ENCODE assay signal across 13 cellular contexts in the genomic region with DNA sequence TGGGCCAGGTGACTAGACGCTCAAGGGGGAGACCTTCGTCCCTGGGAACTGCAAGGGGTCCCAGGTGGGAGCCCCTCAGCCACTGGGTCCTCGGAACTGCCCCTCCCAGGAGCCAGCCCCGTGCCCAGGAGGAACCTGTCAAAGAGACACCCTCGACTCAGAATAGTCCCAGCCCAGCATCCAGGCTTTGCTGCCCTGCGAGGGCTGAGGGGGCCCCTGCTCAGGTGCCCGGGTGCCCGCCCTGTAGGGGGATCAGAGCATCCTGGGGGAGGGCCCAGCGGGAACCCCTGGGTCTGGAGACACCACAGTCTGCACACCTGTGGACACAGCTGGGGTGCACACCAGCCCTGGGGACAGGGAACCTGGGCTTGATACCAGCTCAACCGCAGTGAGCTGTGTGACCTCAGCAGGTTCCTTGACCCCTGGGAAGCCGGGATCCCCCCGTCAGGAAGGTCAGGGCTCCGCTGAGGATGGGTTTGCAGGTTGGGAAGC. TPM values are rescaled to one million over a fixed set of nuclear protein-coding genes. Genes with fewer than 3 reads are reported as not detected.
DNase-seq lines count a peak whose midpoint lies in the region; ATAC-seq and TF ChIP-seq lines count a peak whose summit lies in the region.
"Had no signal": no experiment of that assay in that cellular context is flagged by ENCODE, and none has a peak within 500 bp of the region (broad histone marks: within the 10 kb centered on the region; RNA-seq: fewer than 3 reads in every experiment).

No MANE protein-coding gene starts in this region.

- H3K9me3 Mint-ChIP-seq in chondrocyte (ENCODE audit: low read depth) = no peaks in the 10 kb centered on the region
- no peaks in the 10 kb centered on the region for H3K9me3 Mint-ChIP-seq in activated T-helper 2 cell treated with anti-CD3 and anti-CD28 coated beads, Interferon-gamma antibody, Interleukin-2, Interleukin-4, amounts not matched to agents 10 μg/mL and 5 μg/mL and 100 μg/mL, durations not matched to agents 14 hours and 24 hours and 36 hours

- H3K36me3 ChIP-seq in BLaER1 treated with 17β-estradiol and CSF1 and Interleukin-3, amounts not matched to agents 10 nM and 100 nM = no peaks in the 10 kb centered on the region
- no peaks in the 10 kb centered on the region for H3K36me3 ChIP-seq in lower lobe of right lung

- H3K4me3 ChIP-seq in BLaER1 treated with 17β-estradiol and CSF1 and Interleukin-3, amounts not matched to agents 10 nM and 100 nM = no peak overlapping the region
- H3K4me3 ChIP-seq in lower lobe of right lung (peak overlapping the region; percentile 60), skin epidermis (peak overlapping the region in 6 of 7 experiments; percentile 13 to 42 (median 20))
- H3K4me3 ChIP-seq: K562, smooth muscle cell had no signal

- H3K4me2 ChIP-seq in BLaER1 treated with 17β-estradiol and CSF1 and Interleukin-3, amounts not matched to agents 10 nM and 100 nM = peak overlapping the region in 9 of 11 experiments; percentile 54 to 86 (median 77); a peak in 17 of 22 replicates
- H3K4me2 ChIP-seq: smooth muscle cell had no signal

- peaks cover 0 to 18% (median 0%) of the 10 kb centered on the region in 11 experiments; a peak in 6 of 22 replicates for H4K20me1 ChIP-seq in BLaER1 treated with 17β-estradiol and CSF1 and Interleukin-3, amounts not matched to agents 10 nM and 100 nM

- H3K27me3 ChIP-seq in BLaER1 treated with 17β-estradiol and CSF1 and Interleukin-3, amounts not matched to agents 10 nM and 100 nM = peaks cover 40 to 72% (median 55%) of the 10 kb centered on the region in 11 experiments
- peaks cover 29% of the 10 kb centered on the region for H3K27me3 ChIP-seq in lower lobe of right lung (ENCODE audit: low read depth)

- intact Hi-C loops in lower lobe of right lung (cut with DNase I) = no loop called here
- intact Hi-C loops in activated T-helper 2 cell treated with anti-CD3 and anti-CD28 coated beads, Interferon-gamma antibody, Interleukin-2, Interleukin-4, amounts not matched to agents 10 μg/mL and 5 μg/mL and 100 μg/mL, durations not matched to agents 14 hours and 24 hours and 36 hours (cut with micrococcal nuclease) = loop anchor here (10.0 kb wide), 1 partner anchor 164 kb away; the partner anchor contains the start of gene TMEM270

- no peak overlapping the region for H3K27ac ChIP-seq in BLaER1 treated with 17β-estradiol and CSF1 and Interleukin-3, amounts not matched to agents 10 nM and 100 nM
- peak overlapping the region; percentile 79 for H3K27ac ChIP-seq in lower lobe of right lung
- peak overlapping the region in 13 of 21 experiments; percentile 11 to 79 (median 67) for H3K27ac ChIP-seq in skin epidermis

- peak overlapping the region; percentile 84 for H3K4me3 Mint-ChIP-seq in chondrocyte (ENCODE audit: unreplicated experiment)
- H3K4me3 Mint-ChIP-seq in activated T-helper 2 cell treated with anti-CD3 and anti-CD28 coated beads, Interferon-gamma antibody, Interleukin-2, Interleukin-4, amounts not matched to agents 10 μg/mL and 5 μg/mL and 100 μg/mL, durations not matched to agents 14 hours and 24 hours and 36 hours (ENCODE audit: low read depth) = no peak overlapping the region

- H3K4me1 ChIP-seq in BLaER1 treated with 17β-estradiol and CSF1 and Interleukin-3, amounts not matched to agents 10 nM and 100 nM = peaks cover 21 to 89% (median 79%) of the 10 kb centered on the region in 10 experiments; a peak in 19 of 20 replicates
- H3K4me1 ChIP-seq in lower lobe of right lung = peaks cover 59% of the 10 kb centered on the region

- ATAC-seq in lower lobe of right lung (no peak), HG03135 (IDR thresholded peaks at IDR 0.05; ENCODE audit: unreplicated experiment) (no peak), HG03095 (IDR thresholded peaks at IDR 0.05; ENCODE audit: unreplicated experiment) (no peak), HG03175 (IDR thresholded peaks at IDR 0.05; ENCODE audit: unreplicated experiment) (no peak)
- ATAC-seq: activated CD4-positive, CD25-positive, alpha-beta regulatory T cell treated with anti-CD3 and anti-CD28 coated beads, Interleukin-2, amount 50 U/mL, for 24 hours had no signal

- H3K9ac ChIP-seq in BLaER1 treated with 17β-estradiol and CSF1 and Interleukin-3, amounts not matched to agents 10 nM and 100 nM = 0 out of 22 replicates have a peak overlapping the region, but pooled peaks of 1 of the 11 experiments have one; percentile 18

- DNase-seq in chondrocyte (ENCODE audit: low spot score) = no peak
- DNase-seq in lower lobe of right lung = no peak
- no peak for DNase-seq in activated T-helper 2 cell treated with anti-CD3 and anti-CD28 coated beads, Interferon-gamma antibody, Interleukin-2, Interleukin-4, amounts not matched to agents 10 μg/mL and 5 μg/mL and 100 μg/mL, durations not matched to agents 14 hours and 24 hours and 36 hours (ENCODE audit: low spot score)
- DNase-seq: central memory CD4-positive, alpha-beta T cell; NCI-H2107 had no signal

- H3K9me3 ChIP-seq in BLaER1 treated with 17β-estradiol and CSF1 and Interleukin-3, amounts not matched to agents 10 nM and 100 nM (replicated peaks in 1 of 11) = no peaks in the 10 kb centered on the region
- H3K9me3 ChIP-seq in lower lobe of right lung = no peaks in the 10 kb centered on the region

- H3K27ac Mint-ChIP-seq in chondrocyte (ENCODE audit: unreplicated experiment) = peak overlapping the region; percentile 90
- H3K27ac Mint-ChIP-seq in activated T-helper 2 cell treated with anti-CD3 and anti-CD28 coated beads, Interferon-gamma antibody, Interleukin-2, Interleukin-4, amounts not matched to agents 10 μg/mL and 5 μg/mL and 100 μg/mL, durations not matched to agents 14 hours and 24 hours and 36 hours = no peak overlapping the region

- TF ChIP-seq CTCF in chondrocyte (IDR thresholded peaks at IDR 0.05) = no peak
- no peak for TF ChIP-seq CTCF in lower lobe of right lung (IDR thresholded peaks at IDR 0.05)

- H3K36me3 Mint-ChIP-seq in chondrocyte (ENCODE audit: low read depth) = peaks cover 35% of the 10 kb centered on the region
- H3K36me3 Mint-ChIP-seq in activated T-helper 2 cell treated with anti-CD3 and anti-CD28 coated beads, Interferon-gamma antibody, Interleukin-2, Interleukin-4, amounts not matched to agents 10 μg/mL and 5 μg/mL and 100 μg/mL, durations not matched to agents 14 hours and 24 hours and 36 hours (ENCODE audit: low read depth) = no peaks in the 10 kb centered on the region

- H3K4me1 Mint-ChIP-seq in chondrocyte (ENCODE audit: low read depth) = peaks cover 80% of the 10 kb centered on the region
- H3K4me1 Mint-ChIP-seq in activated T-helper 2 cell treated with anti-CD3 and anti-CD28 coated beads, Interferon-gamma antibody, Interleukin-2, Interleukin-4, amounts not matched to agents 10 μg/mL and 5 μg/mL and 100 μg/mL, durations not matched to agents 14 hours and 24 hours and 36 hours (ENCODE audit: low read depth) = no peaks in the 10 kb centered on the region

- no peaks in the 10 kb centered on the region for H3K27me3 Mint-ChIP-seq in chondrocyte (ENCODE audit: low read depth)
- H3K27me3 Mint-ChIP-seq in activated T-helper 2 cell treated with anti-CD3 and anti-CD28 coated beads, Interferon-gamma antibody, Interleukin-2, Interleukin-4, amounts not matched to agents 10 μg/mL and 5 μg/mL and 100 μg/mL, durations not matched to agents 14 hours and 24 hours and 36 hours (ENCODE audit: low read depth) = peaks cover 50% of the 10 kb centered on the region

RNA-seq across cellular contexts. Expression of gene ELN, which starts 0.4 kb away (rescaled TPM):
- total RNA-seq in chondrocyte = 8,224 to 15,554 TPM (median 15,093 TPM) in 3 replicates
- 83.3 TPM for total RNA-seq in lower lobe of right lung
- total RNA-seq in activated T-helper 2 cell treated with anti-CD3 and anti-CD28 coated beads, Interferon-gamma antibody, Interleukin-2, Interleukin-4, amounts not matched to agents 10 μg/mL and 5 μg/mL and 100 μg/mL, durations not matched to agents 14 hours and 24 hours and 36 hours = not detected in 2 replicates

RNA-seq across cellular contexts. Expression of gene LIMK1, which starts 55.2 kb away (rescaled TPM):
- total RNA-seq in chondrocyte (39.1 to 46.5 TPM (median 41.5 TPM) in 3 replicates), lower lobe of right lung (48.6 TPM)
- total RNA-seq in activated T-helper 2 cell treated with anti-CD3 and anti-CD28 coated beads, Interferon-gamma antibody, Interleukin-2, Interleukin-4, amounts not matched to agents 10 μg/mL and 5 μg/mL and 100 μg/mL, durations not matched to agents 14 hours and 24 hours and 36 hours = 29.6 and 34.4 TPM in 2 replicates

Comparison
In these comparisons a context has a peak if more than half of its experiments do, and no peak if none do; other contexts are left out.
1. H3K27ac ChIP-seq: peak in lower lobe of right lung (single experiment) and skin epidermis (13 of 21); none in BLaER1 treated with 17β-estradiol and CSF1 and Interleukin-3, amounts not matched to agents 10 nM and 100 nM (0 of 11).
2. H3K4me3 ChIP-seq: peak in lower lobe of right lung (single experiment) and skin epidermis (6 of 7); none in BLaER1 treated with 17β-estradiol and CSF1 and Interleukin-3, amounts not matched to agents 10 nM and 100 nM (0 of 10).
3. RNA of gene ELN, which starts 0.4 kb away (total RNA-seq): 8,224 to 15,554 TPM in chondrocyte; 83.3 TPM in lower lobe of right lung (single experiment) and not detected in activated T-helper 2 cell treated with anti-CD3 and anti-CD28 coated beads, Interferon-gamma antibody, Interleukin-2, Interleukin-4, amounts not matched to agents 10 μg/mL and 5 μg/mL and 100 μg/mL, durations not matched to agents 14 hours and 24 hours and 36 hours; every median in the first group is over 10 times any median in the second.